ENCODE assay signal across 18 cellular contexts in genomic region chr1:3658231-3658615, GRCh38. TPM values are rescaled to one million over a fixed set of nuclear protein-coding genes. Genes with fewer than 3 reads are reported as not detected.
DNase-seq lines count a peak whose midpoint lies in the region; ATAC-seq and TF ChIP-seq lines count a peak whose summit lies in the region.
"Had no signal": no experiment of that assay in that cellular context is flagged by ENCODE, and none has a peak within 500 bp of the region (broad histone marks: within the 10 kb centered on the region; RNA-seq: fewer than 3 reads in every experiment).

No MANE protein-coding gene starts in this region.

- H3K4me2 ChIP-seq in mesenchymal stem cell (ENCODE audit: low read length, poor library complexity, severe bottlenecking) = no peak overlapping the region
- H3K4me2 ChIP-seq: PC-9, SK-N-SH had no signal

- H2BK5ac ChIP-seq in mesenchymal stem cell (ENCODE audit: low read depth, low read length, poor library complexity, severe bottlenecking) = no peak overlapping the region

- H2BK15ac ChIP-seq in mesenchymal stem cell (ENCODE audit: low read depth, poor library complexity, severe bottlenecking) = no peak overlapping the region

- peaks cover 38% of the 10 kb centered on the region for H3K36me3 ChIP-seq in WERI-Rb-1
- H3K36me3 ChIP-seq in mesenchymal stem cell (ENCODE audit: control insufficient read depth in 1 of 2, insufficient read depth in 2 of 2, low read depth in 1 of 2, low read length in 2 of 2) = no peaks in the 10 kb centered on the region
- H3K36me3 ChIP-seq: HAP-1 had no signal

- H3K9ac ChIP-seq in mesenchymal stem cell (ENCODE audit: low read length) = no peak overlapping the region
- H3K9ac ChIP-seq: SK-N-SH had no signal

- ATAC-seq in HG02981 (IDR thresholded peaks at IDR 0.05; ENCODE audit: unreplicated experiment) (no peak), GM18868 (IDR thresholded peaks at IDR 0.05; ENCODE audit: unreplicated experiment) (no peak)
- ATAC-seq: CD8-positive, alpha-beta T cell; T-cell had no signal

- H3K9me3 ChIP-seq in WERI-Rb-1 (ENCODE audit: severe bottlenecking) (no peaks in the 10 kb centered on the region), mesenchymal stem cell (ENCODE audit: control insufficient read depth, low read length) (no peaks in the 10 kb centered on the region)
- H3K9me3 ChIP-seq: HAP-1, SK-N-SH had no signal

- H2BK120ac ChIP-seq in mesenchymal stem cell (ENCODE audit: low read depth, low read length) = no peak overlapping the region

- H3K27ac ChIP-seq in WERI-Rb-1 = peak overlapping the region; percentile 8; the same call in 1 of the 2 replicates
- H3K27ac ChIP-seq in mesenchymal stem cell (ENCODE audit: low read length, poor library complexity, severe bottlenecking) = no peak overlapping the region
- H3K27ac ChIP-seq: PC-9 had no signal

- 12% methylated on average over 8 of the region's 14 CpGs for WGBS in mesenchymal stem cell

- peak; percentile 43 for DNase-seq in NCI-H510A treated with DMSO at 0.1 percent for 48 hours (lab: John Stamatoyannopoulos, UW)
- no peak for DNase-seq in NCI-H510A (lab: John Stamatoyannopoulos, UW)
- DNase-seq in WERI-Rb-1 = no peak
- DNase-seq in mesenchymal stem cell = no peak
- no peak for DNase-seq in DMS79 (lab: John Stamatoyannopoulos, UW)
- no peak for DNase-seq in activated CD8-positive, alpha-beta memory T cell treated with anti-CD3 and anti-CD28 coated beads, Interleukin-2, amount 50 U/mL, for 48 hours
- DNase-seq: 8988T; CD8-positive, alpha-beta T cell; NCI-H1048; NCI-H146; NCI-H774; PC-9; SK-N-SH; T-cell had no signal

- peak overlapping the region; percentile 73 for H2AFZ ChIP-seq in mesenchymal stem cell (ENCODE audit: low read depth, low read length)
- H2AFZ ChIP-seq: PC-9 had no signal

- no peak overlapping the region for H4K8ac ChIP-seq in mesenchymal stem cell (ENCODE audit: low read length)

- no peaks in the 10 kb centered on the region for H3K4me1 ChIP-seq in mesenchymal stem cell (ENCODE audit: control insufficient read depth, insufficient read depth, low read depth, low read length)

- H3K4me3 ChIP-seq in WERI-Rb-1 (ENCODE audit: low read depth, low read length) = no peak overlapping the region
- no peak overlapping the region for H3K4me3 ChIP-seq in mesenchymal stem cell (ENCODE audit: insufficient read depth in 1 of 2, low read depth in 1 of 2, low read length in 2 of 2)
- H3K4me3 ChIP-seq: HAP-1, PC-9 had no signal

- H3K4ac ChIP-seq in mesenchymal stem cell (ENCODE audit: low read depth in 1 of 2, low read length in 2 of 2) = no peak overlapping the region

- H2BK12ac ChIP-seq in mesenchymal stem cell (ENCODE audit: low read length in 2 of 2) = no peak overlapping the region

- H2AK5ac ChIP-seq in mesenchymal stem cell (ENCODE audit: low read length, severe bottlenecking) = no peak overlapping the region

- no peak overlapping the region for H4K91ac ChIP-seq in mesenchymal stem cell (ENCODE audit: low read length)

- no peak overlapping the region for H3K23ac ChIP-seq in mesenchymal stem cell (ENCODE audit: low read length in 2 of 2)

- no peaks in the 10 kb centered on the region for H3K79me1 ChIP-seq in mesenchymal stem cell (replicated peaks; ENCODE audit: low read length, poor library complexity, severe bottlenecking)

- H3K14ac ChIP-seq in mesenchymal stem cell (ENCODE audit: low read length in 2 of 2) = no peak overlapping the region

- H3K18ac ChIP-seq in mesenchymal stem cell (ENCODE audit: low read depth in 1 of 2, low read length in 2 of 2) = no peak overlapping the region

- H3K27me3 ChIP-seq in WERI-Rb-1 (ENCODE audit: insufficient read depth, low read depth, severe bottlenecking) (no peaks in the 10 kb centered on the region), mesenchymal stem cell (ENCODE audit: control insufficient read depth in 1 of 2, insufficient read depth in 1 of 2, low read length in 2 of 2) (peaks cover 68 to 93% of the 10 kb centered on the region in 2 experiments)

- TF ChIP-seq CTCF in WERI-Rb-1 (IDR thresholded peaks at IDR 0.05; ENCODE audit: low read depth, low read length) = no peak

RNA-seq across cellular contexts. Expression of gene TP73, which starts 5.9 kb away (rescaled TPM):
- 0.01 TPM for polyA plus RNA-seq in mesenchymal stem cell (2013, experiment 1 of 2)
- polyA plus RNA-seq in mesenchymal stem cell (2013, experiment 2 of 2) = 0.01 TPM
- polyA plus RNA-seq: BJ had no signal

RNA-seq across cellular contexts. Expression of gene WRAP73, which starts 8.3 kb away (rescaled TPM):
- polyA plus RNA-seq in mesenchymal stem cell (2013, experiment 1 of 2) = 14.3 TPM
- 13.8 TPM for polyA plus RNA-seq in mesenchymal stem cell (2013, experiment 2 of 2)

RNA-seq across cellular contexts. Expression of gene TPRG1L, which starts 33.4 kb away (rescaled TPM):
- polyA plus RNA-seq in mesenchymal stem cell (2013, experiment 1 of 2) = 46.4 TPM
- polyA plus RNA-seq in mesenchymal stem cell (2013, experiment 2 of 2) = 47.7 TPM

RNA-seq across cellular contexts. Expression of gene MEGF6, which starts 46.9 kb away (rescaled TPM):
- polyA plus RNA-seq in mesenchymal stem cell (2013, experiment 1 of 2) = 0.08 TPM
- polyA plus RNA-seq in mesenchymal stem cell (2013, experiment 2 of 2) = 0.08 TPM
